In genomic region chr4:40194602-40195161, GRCh38 we compare ENCODE assay signal across 1 cellular context.
TF ChIP-seq lines count a peak whose summit lies in the region.

No MANE protein-coding gene starts in this region.

TF ChIP-seq in K562, 482 proteins besides CTCF, POLR2A, EP300 and RAD21 (continued from another document and continues in another):
- TF ChIP-seq MGA (IDR thresholded peaks at IDR 0.05) = peak; percentile 84
- no peak for TF ChIP-seq RBM25 (IDR thresholded peaks at IDR 0.05; ENCODE audit: low read depth, low read length, severe bottlenecking)
- no peak for TF ChIP-seq NBN (IDR thresholded peaks at IDR 0.05; ENCODE audit: low read depth)
- TF ChIP-seq FOXA1 (IDR thresholded peaks at IDR 0.05; ENCODE audit: borderline replicate concordance) = no peak
- TF ChIP-seq PCBP2 (IDR thresholded peaks at IDR 0.05; ENCODE audit: low read depth, low read length, poor library complexity, severe bottlenecking) = no peak
- no peak; the same call in none of the 2 replicates for TF ChIP-seq ZNF395 (CRISPR knock-in tag; IDR thresholded peaks at IDR 0.05)
- no peak for TF ChIP-seq FIP1L1 (IDR thresholded peaks at IDR 0.05; ENCODE audit: low read depth, low read length, poor library complexity, severe bottlenecking)
- TF ChIP-seq MYC (IDR thresholded peaks at IDR 0.05; ENCODE audit: low read depth, low read length) = 0 out of 2 replicates have a peak, but pooled peaks have one; percentile 22
- no peak for TF ChIP-seq MYC (CRISPR knock-in tag; IDR thresholded peaks at IDR 0.05; ENCODE audit: borderline replicate concordance, low read depth)
- TF ChIP-seq, protein P1, sequence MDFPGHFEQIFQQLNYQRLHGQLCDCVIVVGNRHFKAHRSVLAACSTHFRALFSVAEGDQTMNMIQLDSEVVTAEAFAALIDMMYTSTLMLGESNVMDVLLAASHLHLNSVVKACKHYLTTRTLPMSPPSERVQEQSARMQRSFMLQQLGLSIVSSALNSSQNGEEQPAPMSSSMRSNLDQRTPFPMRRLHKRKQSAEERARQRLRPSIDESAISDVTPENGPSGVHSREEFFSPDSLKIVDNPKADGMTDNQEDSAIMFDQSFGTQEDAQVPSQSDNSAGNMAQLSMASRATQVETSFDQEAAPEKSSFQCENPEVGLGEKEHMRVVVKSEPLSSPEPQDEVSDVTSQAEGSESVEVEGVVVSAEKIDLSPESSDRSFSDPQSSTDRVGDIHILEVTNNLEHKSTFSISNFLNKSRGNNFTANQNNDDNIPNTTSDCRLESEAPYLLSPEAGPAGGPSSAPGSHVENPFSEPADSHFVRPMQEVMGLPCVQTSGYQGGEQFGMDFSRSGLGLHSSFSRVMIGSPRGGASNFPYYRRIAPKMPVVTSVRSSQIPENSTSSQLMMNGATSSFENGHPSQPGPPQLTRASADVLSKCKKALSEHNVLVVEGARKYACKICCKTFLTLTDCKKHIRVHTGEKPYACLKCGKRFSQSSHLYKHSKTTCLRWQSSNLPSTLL (IDR thresholded peaks at IDR 0.05) = no peak
- TF ChIP-seq ZNF584 (CRISPR knock-in tag; IDR thresholded peaks at IDR 0.05; ENCODE audit: low read depth) = 0 out of 2 replicates have a peak, but pooled peaks have one; percentile 24
- TF ChIP-seq U2AF1 (optimal IDR thresholded peaks at IDR 0.05; ENCODE audit: low read depth, low read length) = no peak
- peak; percentile 49; the same call in 1 of the 2 replicates for TF ChIP-seq DMBX1 (CRISPR knock-in tag; IDR thresholded peaks at IDR 0.05; ENCODE audit: borderline replicate concordance)
- TF ChIP-seq PREB (CRISPR knock-in tag; IDR thresholded peaks at IDR 0.05) = no peak
- no peak for TF ChIP-seq NCOA4 (IDR thresholded peaks at IDR 0.05; ENCODE audit: partially characterized antibody)
- TF ChIP-seq MAFG (tag; conservative IDR thresholded peaks at IDR 0.05) = no peak
- TF ChIP-seq ZNF143 (CRISPR knock-in tag; IDR thresholded peaks at IDR 0.05) = no peak
- no peak for TF ChIP-seq STAT5B (CRISPR knock-in tag; IDR thresholded peaks at IDR 0.05)
- TF ChIP-seq LEF1 (IDR thresholded peaks at IDR 0.05) = peak; percentile 47; the same call in 1 of the 2 replicates
- TF ChIP-seq NFIX (CRISPR knock-in tag; IDR thresholded peaks at IDR 0.05; ENCODE audit: low read depth) = no peak
- TF ChIP-seq, protein P2, sequence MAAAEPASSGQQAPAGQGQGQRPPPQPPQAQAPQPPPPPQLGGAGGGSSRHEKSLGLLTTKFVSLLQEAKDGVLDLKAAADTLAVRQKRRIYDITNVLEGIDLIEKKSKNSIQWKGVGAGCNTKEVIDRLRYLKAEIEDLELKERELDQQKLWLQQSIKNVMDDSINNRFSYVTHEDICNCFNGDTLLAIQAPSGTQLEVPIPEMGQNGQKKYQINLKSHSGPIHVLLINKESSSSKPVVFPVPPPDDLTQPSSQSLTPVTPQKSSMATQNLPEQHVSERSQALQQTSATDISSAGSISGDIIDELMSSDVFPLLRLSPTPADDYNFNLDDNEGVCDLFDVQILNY (CRISPR knock-in tag; IDR thresholded peaks at IDR 0.05) = no peak
- TF ChIP-seq RBM14 (IDR thresholded peaks at IDR 0.05; ENCODE audit: borderline replicate concordance, insufficient read depth, low read depth, low read length) = no peak
- TF ChIP-seq EHMT2 (IDR thresholded peaks at IDR 0.05) = no peak
- TF ChIP-seq ETV1 (tag; conservative IDR thresholded peaks at IDR 0.05; ENCODE audit: low read depth) = no peak
- 0 out of 2 replicates have a peak, but pooled peaks have one; percentile 33 for TF ChIP-seq GATAD2A (IDR thresholded peaks at IDR 0.05)
- no peak for TF ChIP-seq ESRRA (IDR thresholded peaks at IDR 0.05; ENCODE audit: borderline replicate concordance, low read depth)
- TF ChIP-seq HCFC1 (IDR thresholded peaks at IDR 0.05; ENCODE audit: low read depth, low read length) = no peak
- no peak for TF ChIP-seq NRF1 (conservative IDR thresholded peaks at IDR 0.05 in 1 of 2, IDR thresholded peaks at IDR 0.05 in 1 of 2)
- TF ChIP-seq SLC30A9 (CRISPR knock-in tag; IDR thresholded peaks at IDR 0.05) = no peak
- no peak for TF ChIP-seq POLR2B (IDR thresholded peaks at IDR 0.05; ENCODE audit: low read depth, partially characterized antibody)
- TF ChIP-seq TFAM (CRISPR knock-in tag; conservative IDR thresholded peaks at IDR 0.05) = no peak
- no peak for TF ChIP-seq NR2C1 (IDR thresholded peaks at IDR 0.05)
- TF ChIP-seq NR2C1 (tag; IDR thresholded peaks at IDR 0.05) = peak; percentile 18; the same call in 1 of the 2 replicates
- peak; percentile 27 for TF ChIP-seq TAF9B (IDR thresholded peaks at IDR 0.05; ENCODE audit: partially characterized antibody)
- TF ChIP-seq CREB1 (IDR thresholded peaks at IDR 0.05) = no peak
- no peak for TF ChIP-seq CREB1 (CRISPR knock-in tag; IDR thresholded peaks at IDR 0.05)
- TF ChIP-seq JUND (IDR thresholded peaks at IDR 0.05; ENCODE audit: borderline replicate concordance, low read depth, low read length) = no peak
- TF ChIP-seq JUND (tag; IDR thresholded peaks at IDR 0.05; ENCODE audit: borderline replicate concordance, low read depth, low read length) = peak; percentile 18; the same call in 1 of the 3 replicates
- peak; percentile 69; the same call in 1 of the 2 replicates for TF ChIP-seq TCF7 (IDR thresholded peaks at IDR 0.05; ENCODE audit: borderline replicate concordance)
- TF ChIP-seq ZNF175 (CRISPR knock-in tag; IDR thresholded peaks at IDR 0.05; ENCODE audit: low read depth) = no peak
- no peak for TF ChIP-seq PHF20 (IDR thresholded peaks at IDR 0.05; ENCODE audit: partially characterized antibody)
- no peak for TF ChIP-seq NFXL1 (CRISPR knock-in tag; IDR thresholded peaks at IDR 0.05)
- TF ChIP-seq ZNF184 (CRISPR knock-in tag; IDR thresholded peaks at IDR 0.05) = no peak
- no peak for TF ChIP-seq HNRNPUL1 (IDR thresholded peaks at IDR 0.05; ENCODE audit: low read length)
- TF ChIP-seq NFIC (IDR thresholded peaks at IDR 0.05) = no peak
- TF ChIP-seq SMAD4 (CRISPR knock-in tag; conservative IDR thresholded peaks at IDR 0.05) = 0 out of 2 replicates have a peak, but pooled peaks have one; percentile 45
- TF ChIP-seq, protein P3, sequence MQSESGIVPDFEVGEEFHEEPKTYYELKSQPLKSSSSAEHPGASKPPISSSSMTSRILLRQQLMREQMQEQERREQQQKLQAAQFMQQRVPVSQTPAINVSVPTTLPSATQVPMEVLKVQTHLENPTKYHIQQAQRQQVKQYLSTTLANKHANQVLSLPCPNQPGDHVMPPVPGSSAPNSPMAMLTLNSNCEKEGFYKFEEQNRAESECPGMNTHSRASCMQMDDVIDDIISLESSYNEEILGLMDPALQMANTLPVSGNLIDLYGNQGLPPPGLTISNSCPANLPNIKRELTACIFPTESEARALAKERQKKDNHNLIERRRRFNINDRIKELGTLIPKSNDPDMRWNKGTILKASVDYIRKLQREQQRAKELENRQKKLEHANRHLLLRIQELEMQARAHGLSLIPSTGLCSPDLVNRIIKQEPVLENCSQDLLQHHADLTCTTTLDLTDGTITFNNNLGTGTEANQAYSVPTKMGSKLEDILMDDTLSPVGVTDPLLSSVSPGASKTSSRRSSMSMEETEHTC (IDR thresholded peaks at IDR 0.05) = 0 out of 2 replicates have a peak, but pooled peaks have one; percentile 31
- TF ChIP-seq, protein P4, sequence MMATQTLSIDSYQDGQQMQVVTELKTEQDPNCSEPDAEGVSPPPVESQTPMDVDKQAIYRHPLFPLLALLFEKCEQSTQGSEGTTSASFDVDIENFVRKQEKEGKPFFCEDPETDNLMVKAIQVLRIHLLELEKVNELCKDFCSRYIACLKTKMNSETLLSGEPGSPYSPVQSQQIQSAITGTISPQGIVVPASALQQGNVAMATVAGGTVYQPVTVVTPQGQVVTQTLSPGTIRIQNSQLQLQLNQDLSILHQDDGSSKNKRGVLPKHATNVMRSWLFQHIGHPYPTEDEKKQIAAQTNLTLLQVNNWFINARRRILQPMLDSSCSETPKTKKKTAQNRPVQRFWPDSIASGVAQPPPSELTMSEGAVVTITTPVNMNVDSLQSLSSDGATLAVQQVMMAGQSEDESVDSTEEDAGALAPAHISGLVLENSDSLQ (IDR thresholded peaks at IDR 0.05) = no peak
- TF ChIP-seq TEAD4 (IDR thresholded peaks at IDR 0.05; ENCODE audit: low read length) = 0 out of 2 replicates have a peak, but pooled peaks have one; percentile 6
- TF ChIP-seq TEAD4 (CRISPR knock-in tag; IDR thresholded peaks at IDR 0.05; ENCODE audit: borderline replicate concordance) = no peak
- TF ChIP-seq DPF2 (IDR thresholded peaks at IDR 0.05) = no peak
